ENCODE assay signal across 1 cellular context in genomic region chr21:34810786-34811185, GRCh38.
TF ChIP-seq lines count a peak whose summit lies in the region.

No MANE protein-coding gene starts in this region.

TF ChIP-seq in GM23338, 12 proteins besides CTCF, POLR2A, EP300 and RAD21 (continued from another document):
- TF ChIP-seq ZNF462 (CRISPR knock-in tag; IDR thresholded peaks at IDR 0.05): no peak
- no peak for TF ChIP-seq REST (IDR thresholded peaks at IDR 0.05; ENCODE audit: unreplicated experiment)
- TF ChIP-seq ZNF114 (CRISPR knock-in tag; IDR thresholded peaks at IDR 0.05): no peak
- no peak for TF ChIP-seq POLR2AphosphoS5 (IDR thresholded peaks at IDR 0.05; ENCODE audit: low read depth)
- TF ChIP-seq STAT1 (IDR thresholded peaks at IDR 0.05; ENCODE audit: unreplicated experiment): no peak
- no peak for TF ChIP-seq ZNF331 (CRISPR knock-in tag; IDR thresholded peaks at IDR 0.05; ENCODE audit: low read depth)
- no peak for TF ChIP-seq JUNB (IDR thresholded peaks at IDR 0.05; ENCODE audit: unreplicated experiment)
- TF ChIP-seq, protein P1, sequence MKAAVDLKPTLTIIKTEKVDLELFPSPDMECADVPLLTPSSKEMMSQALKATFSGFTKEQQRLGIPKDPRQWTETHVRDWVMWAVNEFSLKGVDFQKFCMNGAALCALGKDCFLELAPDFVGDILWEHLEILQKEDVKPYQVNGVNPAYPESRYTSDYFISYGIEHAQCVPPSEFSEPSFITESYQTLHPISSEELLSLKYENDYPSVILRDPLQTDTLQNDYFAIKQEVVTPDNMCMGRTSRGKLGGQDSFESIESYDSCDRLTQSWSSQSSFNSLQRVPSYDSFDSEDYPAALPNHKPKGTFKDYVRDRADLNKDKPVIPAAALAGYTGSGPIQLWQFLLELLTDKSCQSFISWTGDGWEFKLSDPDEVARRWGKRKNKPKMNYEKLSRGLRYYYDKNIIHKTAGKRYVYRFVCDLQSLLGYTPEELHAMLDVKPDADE (IDR thresholded peaks at IDR 0.05): no peak
TF ChIP-seq in GM23338: peak in this region for 0.
